ENCODE assay signal across 2 cellular contexts in the genomic region with DNA sequence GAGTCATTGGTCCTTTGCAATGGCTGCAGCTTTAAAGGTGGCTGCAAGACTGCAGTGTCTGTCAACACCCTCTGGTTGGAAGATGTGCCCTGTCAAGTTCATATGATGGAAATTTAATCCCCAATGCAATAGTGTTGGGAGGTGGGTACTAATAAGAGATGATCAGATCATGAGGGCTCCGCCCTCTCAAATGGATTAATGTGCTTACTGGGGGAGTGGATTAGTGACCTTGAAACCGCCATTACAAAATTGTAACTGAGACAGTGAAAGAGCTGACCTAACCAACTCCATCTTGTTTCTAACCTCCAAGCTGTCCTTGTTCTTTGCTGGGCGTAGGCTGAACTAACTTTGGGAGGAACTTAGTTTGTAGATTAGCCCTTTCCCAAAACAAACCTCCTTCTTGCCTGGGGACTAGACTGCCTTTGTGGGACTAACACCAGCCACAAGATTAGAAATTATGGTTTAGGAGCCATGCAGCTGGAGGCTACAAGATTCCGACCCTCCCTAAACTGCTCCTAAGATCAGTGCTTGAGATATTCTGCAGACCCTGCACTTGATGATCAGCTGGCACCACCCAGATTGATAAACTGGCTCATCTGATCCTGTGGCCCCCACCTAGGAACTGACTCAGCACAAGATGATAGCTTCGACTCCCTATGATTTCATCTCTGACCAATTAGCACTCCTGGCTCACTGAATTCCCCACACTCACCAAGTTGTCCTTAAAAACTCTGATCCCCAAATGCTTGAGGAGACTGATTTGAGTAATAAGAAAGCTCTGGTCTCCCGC.
TF ChIP-seq lines count a peak whose summit lies in the region.

No MANE protein-coding gene starts in this region.

TF ChIP-seq in H1, 55 proteins besides CTCF, POLR2A, EP300 and RAD21 (continued from another document and continues in another):
- TF ChIP-seq SUZ12 (IDR thresholded peaks at IDR 0.05; ENCODE audit: low read length) (no peak), KDM5A (IDR thresholded peaks at IDR 0.05; ENCODE audit: low read length) (no peak), TAF7 (optimal IDR thresholded peaks at IDR 0.05; ENCODE audit: borderline replicate concordance, low read depth, low read length) (no peak), TCF12 (IDR thresholded peaks at IDR 0.05; ENCODE audit: low read depth, low read length) (no peak), TEAD4 (IDR thresholded peaks at IDR 0.05; ENCODE audit: low read depth, low read length) (no peak), BRCA1 (IDR thresholded peaks at IDR 0.05; ENCODE audit: low read depth, low read length) (no peak), NANOG (IDR thresholded peaks at IDR 0.05; ENCODE audit: insufficient read depth, low read depth, low read length, poor library complexity, severe bottlenecking) (no peak), CTBP2 (IDR thresholded peaks at IDR 0.05; ENCODE audit: borderline replicate concordance, insufficient read depth, insufficient read length, low read length) (no peak), EGR1 (IDR thresholded peaks at IDR 0.05; ENCODE audit: borderline replicate concordance, low read depth, low read length) (no peak), SRF (IDR thresholded peaks at IDR 0.05; ENCODE audit: low read depth, low read length) (no peak), HDAC2 (IDR thresholded peaks at IDR 0.05; ENCODE audit: borderline replicate concordance in 1 of 2, low read depth in 2 of 2, low read length in 2 of 2) (no peak), KDM4A (IDR thresholded peaks at IDR 0.05; ENCODE audit: low read depth, low read length, severe bottlenecking) (no peak), FOSL1 (IDR thresholded peaks at IDR 0.05; ENCODE audit: insufficient read depth, low read depth, low read length) (no peak), CHD2 (IDR thresholded peaks at IDR 0.05; ENCODE audit: low read length) (no peak)
- TF ChIP-seq, protein P1, sequence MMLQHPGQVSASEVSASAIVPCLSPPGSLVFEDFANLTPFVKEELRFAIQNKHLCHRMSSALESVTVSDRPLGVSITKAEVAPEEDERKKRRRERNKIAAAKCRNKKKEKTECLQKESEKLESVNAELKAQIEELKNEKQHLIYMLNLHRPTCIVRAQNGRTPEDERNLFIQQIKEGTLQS (IDR thresholded peaks at IDR 0.05; ENCODE audit: insufficient read depth, low read depth, low read length): no peak
- TF ChIP-seq, protein P2, sequence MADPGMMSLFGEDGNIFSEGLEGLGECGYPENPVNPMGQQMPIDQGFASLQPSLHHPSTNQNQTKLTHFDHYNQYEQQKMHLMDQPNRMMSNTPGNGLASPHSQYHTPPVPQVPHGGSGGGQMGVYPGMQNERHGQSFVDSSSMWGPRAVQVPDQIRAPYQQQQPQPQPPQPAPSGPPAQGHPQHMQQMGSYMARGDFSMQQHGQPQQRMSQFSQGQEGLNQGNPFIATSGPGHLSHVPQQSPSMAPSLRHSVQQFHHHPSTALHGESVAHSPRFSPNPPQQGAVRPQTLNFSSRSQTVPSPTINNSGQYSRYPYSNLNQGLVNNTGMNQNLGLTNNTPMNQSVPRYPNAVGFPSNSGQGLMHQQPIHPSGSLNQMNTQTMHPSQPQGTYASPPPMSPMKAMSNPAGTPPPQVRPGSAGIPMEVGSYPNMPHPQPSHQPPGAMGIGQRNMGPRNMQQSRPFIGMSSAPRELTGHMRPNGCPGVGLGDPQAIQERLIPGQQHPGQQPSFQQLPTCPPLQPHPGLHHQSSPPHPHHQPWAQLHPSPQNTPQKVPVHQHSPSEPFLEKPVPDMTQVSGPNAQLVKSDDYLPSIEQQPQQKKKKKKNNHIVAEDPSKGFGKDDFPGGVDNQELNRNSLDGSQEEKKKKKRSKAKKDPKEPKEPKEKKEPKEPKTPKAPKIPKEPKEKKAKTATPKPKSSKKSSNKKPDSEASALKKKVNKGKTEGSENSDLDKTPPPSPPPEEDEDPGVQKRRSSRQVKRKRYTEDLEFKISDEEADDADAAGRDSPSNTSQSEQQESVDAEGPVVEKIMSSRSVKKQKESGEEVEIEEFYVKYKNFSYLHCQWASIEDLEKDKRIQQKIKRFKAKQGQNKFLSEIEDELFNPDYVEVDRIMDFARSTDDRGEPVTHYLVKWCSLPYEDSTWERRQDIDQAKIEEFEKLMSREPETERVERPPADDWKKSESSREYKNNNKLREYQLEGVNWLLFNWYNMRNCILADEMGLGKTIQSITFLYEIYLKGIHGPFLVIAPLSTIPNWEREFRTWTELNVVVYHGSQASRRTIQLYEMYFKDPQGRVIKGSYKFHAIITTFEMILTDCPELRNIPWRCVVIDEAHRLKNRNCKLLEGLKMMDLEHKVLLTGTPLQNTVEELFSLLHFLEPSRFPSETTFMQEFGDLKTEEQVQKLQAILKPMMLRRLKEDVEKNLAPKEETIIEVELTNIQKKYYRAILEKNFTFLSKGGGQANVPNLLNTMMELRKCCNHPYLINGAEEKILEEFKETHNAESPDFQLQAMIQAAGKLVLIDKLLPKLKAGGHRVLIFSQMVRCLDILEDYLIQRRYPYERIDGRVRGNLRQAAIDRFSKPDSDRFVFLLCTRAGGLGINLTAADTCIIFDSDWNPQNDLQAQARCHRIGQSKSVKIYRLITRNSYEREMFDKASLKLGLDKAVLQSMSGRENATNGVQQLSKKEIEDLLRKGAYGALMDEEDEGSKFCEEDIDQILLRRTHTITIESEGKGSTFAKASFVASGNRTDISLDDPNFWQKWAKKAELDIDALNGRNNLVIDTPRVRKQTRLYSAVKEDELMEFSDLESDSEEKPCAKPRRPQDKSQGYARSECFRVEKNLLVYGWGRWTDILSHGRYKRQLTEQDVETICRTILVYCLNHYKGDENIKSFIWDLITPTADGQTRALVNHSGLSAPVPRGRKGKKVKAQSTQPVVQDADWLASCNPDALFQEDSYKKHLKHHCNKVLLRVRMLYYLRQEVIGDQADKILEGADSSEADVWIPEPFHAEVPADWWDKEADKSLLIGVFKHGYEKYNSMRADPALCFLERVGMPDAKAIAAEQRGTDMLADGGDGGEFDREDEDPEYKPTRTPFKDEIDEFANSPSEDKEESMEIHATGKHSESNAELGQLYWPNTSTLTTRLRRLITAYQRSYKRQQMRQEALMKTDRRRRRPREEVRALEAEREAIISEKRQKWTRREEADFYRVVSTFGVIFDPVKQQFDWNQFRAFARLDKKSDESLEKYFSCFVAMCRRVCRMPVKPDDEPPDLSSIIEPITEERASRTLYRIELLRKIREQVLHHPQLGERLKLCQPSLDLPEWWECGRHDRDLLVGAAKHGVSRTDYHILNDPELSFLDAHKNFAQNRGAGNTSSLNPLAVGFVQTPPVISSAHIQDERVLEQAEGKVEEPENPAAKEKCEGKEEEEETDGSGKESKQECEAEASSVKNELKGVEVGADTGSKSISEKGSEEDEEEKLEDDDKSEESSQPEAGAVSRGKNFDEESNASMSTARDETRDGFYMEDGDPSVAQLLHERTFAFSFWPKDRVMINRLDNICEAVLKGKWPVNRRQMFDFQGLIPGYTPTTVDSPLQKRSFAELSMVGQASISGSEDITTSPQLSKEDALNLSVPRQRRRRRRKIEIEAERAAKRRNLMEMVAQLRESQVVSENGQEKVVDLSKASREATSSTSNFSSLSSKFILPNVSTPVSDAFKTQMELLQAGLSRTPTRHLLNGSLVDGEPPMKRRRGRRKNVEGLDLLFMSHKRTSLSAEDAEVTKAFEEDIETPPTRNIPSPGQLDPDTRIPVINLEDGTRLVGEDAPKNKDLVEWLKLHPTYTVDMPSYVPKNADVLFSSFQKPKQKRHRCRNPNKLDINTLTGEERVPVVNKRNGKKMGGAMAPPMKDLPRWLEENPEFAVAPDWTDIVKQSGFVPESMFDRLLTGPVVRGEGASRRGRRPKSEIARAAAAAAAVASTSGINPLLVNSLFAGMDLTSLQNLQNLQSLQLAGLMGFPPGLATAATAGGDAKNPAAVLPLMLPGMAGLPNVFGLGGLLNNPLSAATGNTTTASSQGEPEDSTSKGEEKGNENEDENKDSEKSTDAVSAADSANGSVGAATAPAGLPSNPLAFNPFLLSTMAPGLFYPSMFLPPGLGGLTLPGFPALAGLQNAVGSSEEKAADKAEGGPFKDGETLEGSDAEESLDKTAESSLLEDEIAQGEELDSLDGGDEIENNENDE (IDR thresholded peaks at IDR 0.05; ENCODE audit: insufficient replicate concordance, low read length): no peak

TF ChIP-seq in WTC11, 78 proteins besides CTCF, POLR2A, EP300 and RAD21 (continued from another document and continues in another):
- TF ChIP-seq, protein P3, sequence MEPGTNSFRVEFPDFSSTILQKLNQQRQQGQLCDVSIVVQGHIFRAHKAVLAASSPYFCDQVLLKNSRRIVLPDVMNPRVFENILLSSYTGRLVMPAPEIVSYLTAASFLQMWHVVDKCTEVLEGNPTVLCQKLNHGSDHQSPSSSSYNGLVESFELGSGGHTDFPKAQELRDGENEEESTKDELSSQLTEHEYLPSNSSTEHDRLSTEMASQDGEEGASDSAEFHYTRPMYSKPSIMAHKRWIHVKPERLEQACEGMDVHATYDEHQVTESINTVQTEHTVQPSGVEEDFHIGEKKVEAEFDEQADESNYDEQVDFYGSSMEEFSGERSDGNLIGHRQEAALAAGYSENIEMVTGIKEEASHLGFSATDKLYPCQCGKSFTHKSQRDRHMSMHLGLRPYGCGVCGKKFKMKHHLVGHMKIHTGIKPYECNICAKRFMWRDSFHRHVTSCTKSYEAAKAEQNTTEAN (CRISPR knock-in tag; IDR thresholded peaks at IDR 0.05): no peak
- TF ChIP-seq NR2C2 (CRISPR knock-in tag; IDR thresholded peaks at IDR 0.05): no peak
- no peak for TF ChIP-seq USF1 (CRISPR knock-in tag; IDR thresholded peaks at IDR 0.05)
- no peak for TF ChIP-seq ZNF396 (CRISPR knock-in tag; IDR thresholded peaks at IDR 0.05; ENCODE audit: borderline replicate concordance)
- no peak for TF ChIP-seq STAT6 (CRISPR knock-in tag; conservative IDR thresholded peaks at IDR 0.05; ENCODE audit: low read depth)
- TF ChIP-seq JAZF1 (CRISPR knock-in tag; IDR thresholded peaks at IDR 0.05): no peak
- no peak for TF ChIP-seq NR1H2 (CRISPR knock-in tag; IDR thresholded peaks at IDR 0.05)
- no peak for TF ChIP-seq CREB1 (CRISPR knock-in tag; IDR thresholded peaks at IDR 0.05)
- TF ChIP-seq, protein P4, sequence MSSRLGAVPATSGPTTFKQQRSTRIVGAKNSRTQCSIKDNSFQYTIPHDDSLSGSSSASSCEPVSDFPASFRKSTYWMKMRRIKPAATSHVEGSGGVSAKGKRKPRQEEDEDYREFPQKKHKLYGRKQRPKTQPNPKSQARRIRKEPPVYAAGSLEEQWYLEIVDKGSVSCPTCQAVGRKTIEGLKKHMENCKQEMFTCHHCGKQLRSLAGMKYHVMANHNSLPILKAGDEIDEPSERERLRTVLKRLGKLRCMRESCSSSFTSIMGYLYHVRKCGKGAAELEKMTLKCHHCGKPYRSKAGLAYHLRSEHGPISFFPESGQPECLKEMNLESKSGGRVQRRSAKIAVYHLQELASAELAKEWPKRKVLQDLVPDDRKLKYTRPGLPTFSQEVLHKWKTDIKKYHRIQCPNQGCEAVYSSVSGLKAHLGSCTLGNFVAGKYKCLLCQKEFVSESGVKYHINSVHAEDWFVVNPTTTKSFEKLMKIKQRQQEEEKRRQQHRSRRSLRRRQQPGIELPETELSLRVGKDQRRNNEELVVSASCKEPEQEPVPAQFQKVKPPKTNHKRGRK (CRISPR knock-in tag; IDR thresholded peaks at IDR 0.05; ENCODE audit: borderline replicate concordance): no peak
- TF ChIP-seq ZNF317 (CRISPR knock-in tag; IDR thresholded peaks at IDR 0.05; ENCODE audit: borderline replicate concordance, low read depth): no peak
- no peak for TF ChIP-seq ZNF532 (CRISPR knock-in tag; IDR thresholded peaks at IDR 0.05; ENCODE audit: borderline replicate concordance)
